In genomic region chr7:112571852-112572607, GRCh38 we compare ENCODE assay signal across 12 cellular contexts.
A peak's percentile ranks its signal among the peaks of the same experiment; 100 is the strongest.
DNase-seq lines count a peak whose midpoint lies in the region; ATAC-seq, FAIRE-seq and TF ChIP-seq lines count a peak whose summit lies in the region.
"Had no signal": no experiment of that assay in that cellular context is flagged by ENCODE, and none has a peak within 500 bp of the region (broad histone marks: within the 10 kb centered on the region; RNA-seq: fewer than 3 reads in every experiment).

No MANE protein-coding gene starts in this region.

- no peak for FAIRE-seq in pancreas (lab: Jason Lieb, UNC)

- H2AFZ ChIP-seq in SK-N-SH (ENCODE audit: low read depth) = no peak overlapping the region

- H3K4me3 ChIP-seq in SK-N-SH (ENCODE audit: low read depth in 2 of 2, low read length in 1 of 2) (no peak overlapping the region), brain microvascular endothelial cell (ENCODE audit: low read depth, low read length) (no peak overlapping the region), pancreas (no peak overlapping the region), foreskin fibroblast (ENCODE audit: low read depth in 1 of 2, low read length in 2 of 2) (no peak overlapping the region)
- H3K4me3 ChIP-seq: stomach had no signal

- no peak overlapping the region for H3K9ac ChIP-seq in SK-N-SH

- H3K79me2 ChIP-seq in SK-N-SH (ENCODE audit: insufficient read depth) = no peaks in the 10 kb centered on the region

- no peaks in the 10 kb centered on the region for H3K36me3 Mint-ChIP-seq in nephron progenitor cell (ENCODE audit: low read depth)
- H3K36me3 Mint-ChIP-seq: naive thymus-derived CD4-positive, alpha-beta T cell had no signal

- intact Hi-C loops in pancreas (cut with DNase I) = no loop called here

- POLR2A ChIA-PET in SK-N-SH (lab: Yijun Ruan, JAX) = no interaction called here

- no peaks in the 10 kb centered on the region for H3K4me1 Mint-ChIP-seq in nephron progenitor cell

- no peak; the same call in 1 of the 2 replicates for TF ChIP-seq CTCF in SK-N-SH (IDR thresholded peaks at IDR 0.05)
- peak; percentile 26 for TF ChIP-seq CTCF in brain microvascular endothelial cell (IDR thresholded peaks at IDR 0.05; ENCODE audit: low read depth, low read length, missing control alignments)
- TF ChIP-seq CTCF in pancreas (IDR thresholded peaks at IDR 0.05) = no peak
- no peak for TF ChIP-seq CTCF in foreskin fibroblast (IDR thresholded peaks at IDR 0.05; ENCODE audit: low read depth, low read length)
- TF ChIP-seq CTCF in nephron progenitor cell (IDR thresholded peaks at IDR 0.05) = no peak

- H3K4me1 ChIP-seq in SK-N-SH (ENCODE audit: control insufficient read depth in 1 of 2, insufficient read depth in 2 of 2, low read depth in 1 of 2, low read length in 1 of 2) = peaks cover 0 to 7% of the 10 kb centered on the region in 2 experiments; a peak in 2 of 4 replicates
- peaks cover 0 to 9% (median 9%) of the 10 kb centered on the region in 3 donors for H3K4me1 ChIP-seq in pancreas

- DNase-seq in SK-N-SH = no peak
- DNase-seq in HT-29 (ENCODE audit: low spot score) = peak; percentile 94
- DNase-seq in brain microvascular endothelial cell = no peak
- no peak for DNase-seq in pancreas
- no peak for DNase-seq in DMS114 treated with DMSO at 0.1 percent for 48 hours (lab: John Stamatoyannopoulos, UW; ENCODE audit: unreplicated experiment)
- DNase-seq in foreskin fibroblast = no peak
- DNase-seq in nephron progenitor cell = no peak
- DNase-seq: activated T-cell treated with anti-CD3 and anti-CD28 coated beads, Interleukin-2, amount 50 U/mL, for 72 hours; glutamatergic neuron; stomach had no signal

- WGBS in SK-N-SH (ENCODE audit: low lambda C conversion rate) = 71% methylated on average over 4 of the region's 4 CpGs
- 73 to 75% methylated on average over 4 of the region's 4 CpGs for WGBS in pancreas, 2 donors

- H3K27me3 Mint-ChIP-seq in nephron progenitor cell (ENCODE audit: low read depth, poor library complexity) = no peaks in the 10 kb centered on the region

- H3K4me3 Mint-ChIP-seq in nephron progenitor cell = no peak overlapping the region
- H3K4me3 Mint-ChIP-seq: activated T-cell treated with anti-CD3 and anti-CD28 coated beads, Interleukin-2, amount 50 U/mL, for 72 hours; naive thymus-derived CD4-positive, alpha-beta T cell had no signal

- H3K9me2 ChIP-seq in SK-N-SH = no peaks in the 10 kb centered on the region

- H3K27ac ChIP-seq in SK-N-SH (ENCODE audit: low read depth in 2 of 2, low read length in 1 of 2) (no peak overlapping the region), brain microvascular endothelial cell (no peak overlapping the region), pancreas (no peak overlapping the region)

- H4K20me1 ChIP-seq in SK-N-SH (ENCODE audit: insufficient read depth) = no peaks in the 10 kb centered on the region

- CTCF ChIA-PET in SK-N-SH (lab: Yijun Ruan, JAX) = interaction anchor here (0.7 to 1.4 kb wide), 3 partner anchors 9 to 106 kb away, joined by 3 to 5 read pairs (median 3); no protein-coding TSS in a partner anchor

- H3F3A ChIP-seq in SK-N-SH (replicated peaks; ENCODE audit: insufficient read depth) = no peaks in the 10 kb centered on the region

- TF ChIP-seq EP300 in SK-N-SH (IDR thresholded peaks at IDR 0.05; ENCODE audit: borderline replicate concordance in 1 of 2, low read depth in 1 of 2, low read length in 1 of 2) = no peak

- H3K9me3 Mint-ChIP-seq in nephron progenitor cell = peaks cover 12% of the 10 kb centered on the region

- in situ Hi-C loops in brain microvascular endothelial cell (cut with HindIII; ENCODE audit: low pct_ligation_motif_present, low sequenced_read_pairs) = no loop called here

- H3K36me3 ChIP-seq in SK-N-SH (replicated peaks in 1 of 2; ENCODE audit: control insufficient read depth in 1 of 2, insufficient read depth in 2 of 2, low read length in 1 of 2) = no peaks in the 10 kb centered on the region
- no peaks in the 10 kb centered on the region for H3K36me3 ChIP-seq in brain microvascular endothelial cell (replicated peaks)
- no peaks in the 10 kb centered on the region for H3K36me3 ChIP-seq in pancreas
- H3K36me3 ChIP-seq: stomach had no signal

- H3K27ac Mint-ChIP-seq in nephron progenitor cell = no peak overlapping the region
- H3K27ac Mint-ChIP-seq: activated T-cell treated with anti-CD3 and anti-CD28 coated beads, Interleukin-2, amount 50 U/mL, for 72 hours; naive thymus-derived CD4-positive, alpha-beta T cell had no signal

- ATAC-seq in SK-N-SH treated with all-trans-retinoic acid at 6 μM for 48 hours = peak; percentile 33; the same call in 2 of the 3 replicates
- ATAC-seq in pancreas = peak in 3 of 4 donors; percentile 31 to 60 (median 47)
- ATAC-seq: activated T-cell treated with anti-CD3 and anti-CD28 coated beads, Interleukin-2, amount 50 U/mL, for 72 hours; naive thymus-derived CD4-positive, alpha-beta T cell had no signal

- H3K27me3 ChIP-seq in SK-N-SH (ENCODE audit: insufficient read depth) (no peaks in the 10 kb centered on the region), brain microvascular endothelial cell (replicated peaks) (no peaks in the 10 kb centered on the region), pancreas (no peaks in the 10 kb centered on the region)
- H3K27me3 ChIP-seq: stomach had no signal

- no peak for TF ChIP-seq RAD21 in SK-N-SH (IDR thresholded peaks at IDR 0.05; ENCODE audit: low read length)

- H3K9me3 ChIP-seq in SK-N-SH (no peaks in the 10 kb centered on the region), pancreas (no peaks in the 10 kb centered on the region)
- H3K9me3 ChIP-seq: stomach had no signal

- H3K4me2 ChIP-seq in SK-N-SH = no peak overlapping the region

TF ChIP-seq in SK-N-SH treated with all-trans-retinoic acid at 6 μM for 48 hours, 23 proteins besides CTCF, POLR2A, EP300 and RAD21 (continues in another document):
- TF ChIP-seq PPARA (CRISPR knock-in tag; IDR thresholded peaks at IDR 0.05; ENCODE audit: borderline replicate concordance) (no peak), ZNF565 (CRISPR knock-in tag; conservative IDR thresholded peaks at IDR 0.05; ENCODE audit: low read depth) (no peak), ZNF70 (CRISPR knock-in tag; IDR thresholded peaks at IDR 0.05) (no peak), POU6F1 (CRISPR knock-in tag; IDR thresholded peaks at IDR 0.05; ENCODE audit: borderline replicate concordance, low read depth) (no peak), RARB (CRISPR knock-in tag; IDR thresholded peaks at IDR 0.05) (no peak), GLIS3 (CRISPR knock-in tag; IDR thresholded peaks at IDR 0.05) (no peak), ARNTL (CRISPR knock-in tag; IDR thresholded peaks at IDR 0.05; ENCODE audit: borderline replicate concordance, low read depth) (no peak)

TF ChIP-seq in SK-N-SH, 30 proteins besides CTCF, POLR2A, EP300 and RAD21:
- TF ChIP-seq RCOR1 (IDR thresholded peaks at IDR 0.05; ENCODE audit: low read length) (no peak), SMC3 (IDR thresholded peaks at IDR 0.05; ENCODE audit: low read depth, low read length) (no peak), NFIC (IDR thresholded peaks at IDR 0.05; ENCODE audit: borderline replicate concordance) (no peak), USF1 (IDR thresholded peaks at IDR 0.05; ENCODE audit: borderline replicate concordance, low read depth) (no peak), TEAD4 (IDR thresholded peaks at IDR 0.05; ENCODE audit: borderline replicate concordance, insufficient read depth) (no peak), FOSL2 (IDR thresholded peaks at IDR 0.05; ENCODE audit: borderline replicate concordance, low read depth) (no peak), TCF12 (IDR thresholded peaks at IDR 0.05) (no peak), RXRA (IDR thresholded peaks at IDR 0.05; ENCODE audit: borderline replicate concordance, low read depth) (no peak), CHD2 (IDR thresholded peaks at IDR 0.05; ENCODE audit: low read length, partially characterized antibody) (no peak)
